Comparison of ENCODE assay signal across 8 cellular contexts in genomic region chr16:30609928-30610839, GRCh38. TPM values are rescaled to one million over a fixed set of nuclear protein-coding genes. Genes with fewer than 3 reads are reported as not detected.
DNase-seq lines count a peak whose midpoint lies in the region; ATAC-seq and TF ChIP-seq lines count a peak whose summit lies in the region.

ZNF689 (minus strand) TSS chr16:30610389; CDS start chr16:30610041, 348 bp downstream.

- H3K9ac ChIP-seq in SU-DHL-6 (ENCODE audit: low read length): peak within 1 kb of the TSS; percentile 93

- H3K4me1 Mint-ChIP-seq in activated naive CD8-positive, alpha-beta T cell treated with anti-CD3 and anti-CD28 coated beads, Interleukin-2, amount 10 ng/mL, durations not matched to agents 7 days and 5 days: peaks cover 24% of the 10 kb centered on the region

- peaks cover 5% of the 10 kb centered on the region for H3K4me1 ChIP-seq in ovary (ENCODE audit: insufficient read depth)
- peaks cover 6 to 28% (median 13%) of the 10 kb centered on the region in 4 donors for H3K4me1 ChIP-seq in tibial artery

- H3K9me3 Mint-ChIP-seq in activated naive CD8-positive, alpha-beta T cell treated with anti-CD3 and anti-CD28 coated beads, Interleukin-2, amount 10 ng/mL, durations not matched to agents 7 days and 5 days: no peaks in the 10 kb centered on the region

- POLR2A ChIA-PET in activated naive CD8-positive, alpha-beta T cell treated with anti-CD3 and anti-CD28 coated beads, Interleukin-2, amount 10 ng/mL, durations not matched to agents 7 days and 5 days (lab: Charles Lee): interaction anchor here (0.5 to 4.2 kb wide), 19 partner anchors 10 to 427 kb away, joined by 3 to 22 read pairs (median 5); partner anchors contain the start of genes CORO1A, DCTPP1, FBRS and PRR14

- intact Hi-C loops in Right ventricle myocardium inferior (cut with DNase I) (no loop called here), ovary (cut with DNase I) (no loop called here), tibial artery (cut with DNase I; ENCODE audit: low total_unique reads) (no loop called here)

- peaks cover 16% of the 10 kb centered on the region for H3K36me3 Mint-ChIP-seq in activated naive CD8-positive, alpha-beta T cell treated with anti-CD3 and anti-CD28 coated beads, Interleukin-2, amount 10 ng/mL, durations not matched to agents 7 days and 5 days

- H3K27me3 Mint-ChIP-seq in activated naive CD8-positive, alpha-beta T cell treated with anti-CD3 and anti-CD28 coated beads, Interleukin-2, amount 10 ng/mL, durations not matched to agents 7 days and 5 days: no peaks in the 10 kb centered on the region

- H3K4me3 Mint-ChIP-seq in activated naive CD8-positive, alpha-beta T cell treated with anti-CD3 and anti-CD28 coated beads, Interleukin-2, amount 10 ng/mL, durations not matched to agents 7 days and 5 days: peak within 1 kb of the TSS; percentile 96

- H4K20me1 ChIP-seq in SU-DHL-6 (ENCODE audit: low read depth, low read length): no peaks in the 10 kb centered on the region

- WGBS in ovary, 3 donors: 0 to 1% (median 0%) methylated on average over 49 to 63 of the region's 63 CpGs

- H3K27ac ChIP-seq in SU-DHL-6 (ENCODE audit: low read depth, low read length): peak within 1 kb of the TSS; percentile 73
- H3K27ac ChIP-seq in ovary: peak within 1 kb of the TSS; percentile 69 to 92
- H3K27ac ChIP-seq in tibial artery: peak within 1 kb of the TSS; percentile 97 to 98

- H3K9me3 ChIP-seq in SU-DHL-6 (ENCODE audit: insufficient read depth, low read length): no peaks in the 10 kb centered on the region
- no peaks in the 10 kb centered on the region for H3K9me3 ChIP-seq in ovary
- H3K9me3 ChIP-seq in tibial artery: no peaks in the 10 kb centered on the region

- TF ChIP-seq EP300 in ovary (IDR thresholded peaks at IDR 0.05): no peak

- H3K27ac Mint-ChIP-seq in activated naive CD8-positive, alpha-beta T cell treated with anti-CD3 and anti-CD28 coated beads, Interleukin-2, amount 10 ng/mL, durations not matched to agents 7 days and 5 days: peak within 1 kb of the TSS; percentile 94

- peak; percentile 97 for DNase-seq in GM10266 (ENCODE audit: extremely low spot score)
- DNase-seq in NCI-H128 (lab: John Stamatoyannopoulos, UW; ENCODE audit: unreplicated experiment): peak; percentile 83
- peak; percentile 92 for DNase-seq in activated naive CD8-positive, alpha-beta T cell treated with anti-CD3 and anti-CD28 coated beads, Interleukin-2, amount 10 ng/mL, durations not matched to agents 7 days and 5 days
- DNase-seq in Right ventricle myocardium inferior (ENCODE audit: missing footprints): peak; percentile 92
- peak; percentile 93 to 98 (median 96) for DNase-seq in ovary
- DNase-seq in tibial artery: peak; percentile 94 to 97

- H3K9me2 ChIP-seq in SU-DHL-6 (replicated peaks; ENCODE audit: insufficient read depth, low read length): no peaks in the 10 kb centered on the region

- ATAC-seq in HG02642 (IDR thresholded peaks at IDR 0.05; ENCODE audit: poor library complexity, unreplicated experiment) (peak; percentile 91), Right ventricle myocardium inferior (peak; percentile 98)
- ATAC-seq in activated naive CD8-positive, alpha-beta T cell treated with anti-CD3 and anti-CD28 coated beads, Interleukin-2, amount 10 ng/mL, durations not matched to agents 7 days and 5 days (ENCODE audit: low read depth): peak; percentile 89

- TF ChIP-seq CTCF in GM10266 (IDR thresholded peaks at IDR 0.05; ENCODE audit: control insufficient read depth, insufficient read depth, low read depth, missing control alignments) (no peak), SU-DHL-6 (IDR thresholded peaks at IDR 0.05; ENCODE audit: insufficient read depth, low read length, poor library complexity, severe bottlenecking) (no peak), ovary (IDR thresholded peaks at IDR 0.05) (peak in 1 of 3 donors; percentile 11), tibial artery (IDR thresholded peaks at IDR 0.05) (no peak)

- TF ChIP-seq POLR2A in ovary (IDR thresholded peaks at IDR 0.05): peak; percentile 38

- H3K36me3 ChIP-seq in SU-DHL-6 (ENCODE audit: low read length) (no peaks in the 10 kb centered on the region), ovary (no peaks in the 10 kb centered on the region), tibial artery (peaks cover 15 to 30% (median 24%) of the 10 kb centered on the region in 3 donors)

- H3F3A ChIP-seq in SU-DHL-6 (ENCODE audit: insufficient read depth): peaks cover 8% of the 10 kb centered on the region

- H3K27me3 ChIP-seq in SU-DHL-6 (ENCODE audit: low read length) (no peaks in the 10 kb centered on the region), ovary (no peaks in the 10 kb centered on the region), tibial artery (peaks cover 0 to 3% of the 10 kb centered on the region in 2 donors)

- peak within 1 kb of the TSS; percentile 95 for H3K4me2 ChIP-seq in SU-DHL-6 (ENCODE audit: low read depth, low read length, poor library complexity, severe bottlenecking)

- H2AFZ ChIP-seq in SU-DHL-6 (ENCODE audit: low read depth, low read length, severe bottlenecking): peak within 1 kb of the TSS; percentile 82

- peaks cover 13% of the 10 kb centered on the region for H3K79me2 ChIP-seq in SU-DHL-6 (ENCODE audit: insufficient read depth, low read length)

- H3K4me3 ChIP-seq in SU-DHL-6 (ENCODE audit: insufficient read depth, low read length, poor library complexity, severe bottlenecking) (peak within 1 kb of the TSS; percentile 72), ovary (peak within 1 kb of the TSS; percentile 79), tibial artery (peak within 1 kb of the TSS; percentile 95 to 98)

RNA-seq across cellular contexts. Expression of gene ZNF689, which starts in this region (rescaled TPM):
- total RNA-seq in activated naive CD8-positive, alpha-beta T cell treated with anti-CD3 and anti-CD28 coated beads, Interleukin-2, amount 10 ng/mL, durations not matched to agents 7 days and 5 days: 10 to 100 TPM; 12.7 to 14.4 TPM
- total RNA-seq in Right ventricle myocardium inferior (4.2 TPM), ovary (10 to 100 TPM in 5 of 7 donors, 1 to 10 TPM in 2; 6.2 to 13.2 (median 11.6) TPM)
- 1 to 10 TPM; 6.9 to 8.8 TPM for polyA plus RNA-seq in ovary

Comparison
In these comparisons a context has a peak if more than half of its experiments do, and no peak if none do; other contexts are left out.
1. Peak in every context shown above with its lines: DNase-seq, ATAC-seq, H3K4me3 ChIP-seq and H3K27ac ChIP-seq.